ENCODE assay signal across 8 cellular contexts in the genomic region with DNA sequence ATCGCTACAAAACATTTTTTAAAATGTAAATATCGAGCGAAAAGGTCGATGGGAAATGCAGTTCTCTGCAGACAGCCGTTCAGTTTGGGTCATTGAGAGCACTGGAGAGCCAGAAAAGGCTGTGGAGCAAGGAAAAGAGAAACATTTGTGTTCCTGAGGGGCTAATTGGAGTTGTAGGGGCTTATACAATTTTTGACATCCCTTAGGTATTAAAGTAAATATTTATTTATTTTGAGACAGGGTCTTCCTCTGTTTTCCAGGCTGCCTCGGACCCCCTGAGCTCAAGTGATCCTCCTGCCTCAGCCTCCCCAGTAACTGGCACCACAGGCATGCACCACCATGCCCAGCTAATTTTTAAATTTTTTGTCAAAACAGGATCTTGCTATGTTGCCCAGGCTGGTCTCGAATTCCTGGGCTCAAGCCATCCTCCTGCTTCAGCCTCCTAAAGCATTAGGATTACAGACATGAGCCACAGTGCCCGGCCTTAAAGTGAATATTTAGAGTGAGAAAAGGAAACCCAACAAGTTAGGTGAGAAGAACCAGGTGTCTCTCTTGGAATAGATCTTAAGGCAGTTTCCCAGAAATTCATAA. TPM values are rescaled to one million over a fixed set of nuclear protein-coding genes. Genes with fewer than 3 reads are reported as not detected.
A peak's percentile ranks its signal among the peaks of the same experiment; 100 is the strongest.
DNase-seq lines count a peak whose midpoint lies in the region; ATAC-seq, FAIRE-seq and TF ChIP-seq lines count a peak whose summit lies in the region.
"Had no signal": no experiment of that assay in that cellular context is flagged by ENCODE, and none has a peak within 500 bp of the region (broad histone marks: within the 10 kb centered on the region; RNA-seq: fewer than 3 reads in every experiment).

No MANE protein-coding gene starts in this region.

- DNase-seq in OCI-LY7 (ENCODE audit: low spot score), result no peak
- DNase-seq in endothelial cell of umbilical vein (ENCODE audit: low read depth, low spot score), result no peak
- DNase-seq in prostate gland (ENCODE audit: low spot score), result no peak
- no peak for DNase-seq in GM10248 (ENCODE audit: extremely low spot score)

- BruUV-seq in OCI-LY7 (replicated peaks; lab: Mats Ljungman, UMichigan) (no TSS peak), endothelial cell of umbilical vein (replicated peaks; lab: Mats Ljungman, UMichigan) (no TSS peak)

- H2AFZ ChIP-seq in OCI-LY7 (ENCODE audit: low read length) (peak overlapping the region; percentile 94), endothelial cell of umbilical vein (ENCODE audit: low read depth, low read length) (peak overlapping the region; percentile 76)

- POLR2A ChIA-PET in OCI-LY7 (lab: Charles Lee) (no interaction called here), endothelial cell of umbilical vein (lab: Charles Lee) (no interaction called here), GM10248 (lab: Yijun Ruan, JAX) (no interaction called here)

- H3K9me1 ChIP-seq in endothelial cell of umbilical vein (replicated peaks; ENCODE audit: control insufficient read depth, extremely low read depth, insufficient read depth, low read length), result no peaks in the 10 kb centered on the region

- peak overlapping the region; percentile 68 for H3K4me3 ChIP-seq in OCI-LY7 (ENCODE audit: low read depth, low read length, poor library complexity, severe bottlenecking)
- peak overlapping the region in 1 of 3 experiments; percentile 5 for H3K4me3 ChIP-seq in endothelial cell of umbilical vein (replicated peaks in 1 of 3; ENCODE audit: insufficient read depth in 1 of 3, low read depth in 1 of 3, low read length in 3 of 3)
- H3K4me3 ChIP-seq in prostate gland, result peak overlapping the region; percentile 37 to 48

- TF ChIP-seq POLR2A in endothelial cell of umbilical vein (IDR thresholded peaks at IDR 0.05; ENCODE audit: low read depth, low read length), result no peak
- TF ChIP-seq POLR2A in prostate gland (IDR thresholded peaks at IDR 0.05), result no peak

- H3K79me2 ChIP-seq in OCI-LY7 (ENCODE audit: insufficient read depth, low read depth, low read length) (peaks cover 9% of the 10 kb centered on the region; the same call in 1 of the 2 replicates), endothelial cell of umbilical vein (ENCODE audit: control insufficient read depth, insufficient read depth, low read length) (peaks cover 12% of the 10 kb centered on the region)

- H3K9me3 ChIP-seq in OCI-LY7 (ENCODE audit: low read length), result no peaks in the 10 kb centered on the region
- no peaks in the 10 kb centered on the region for H3K9me3 ChIP-seq in endothelial cell of umbilical vein (replicated peaks; ENCODE audit: control insufficient read depth, insufficient read depth, low read length)
- H3K9me3 ChIP-seq in prostate gland, result no peaks in the 10 kb centered on the region

- TF ChIP-seq CTCF in OCI-LY7 (conservative IDR thresholded peaks at IDR 0.05; ENCODE audit: low read length) (no peak), endothelial cell of umbilical vein (IDR thresholded peaks at IDR 0.05; ENCODE audit: extremely low read depth in 1 of 2, insufficient read depth in 1 of 2, low read depth in 1 of 2, low read length in 2 of 2) (no peak), prostate gland (IDR thresholded peaks at IDR 0.05) (no peak), GM10248 (IDR thresholded peaks at IDR 0.05; ENCODE audit: control extremely low read depth, extremely low read depth, low read depth, missing control alignments) (no peak)

- H3K27me3 ChIP-seq in endothelial cell of umbilical vein (ENCODE audit: control insufficient read depth in 2 of 2, insufficient read depth in 2 of 2, low read length in 2 of 2) (no peaks in the 10 kb centered on the region), prostate gland (replicated peaks; ENCODE audit: insufficient read depth) (no peaks in the 10 kb centered on the region)

- H3K36me3 ChIP-seq in OCI-LY7 (ENCODE audit: insufficient read depth, low read length) (no peaks in the 10 kb centered on the region), endothelial cell of umbilical vein (ENCODE audit: control insufficient read depth in 2 of 2, extremely low read depth in 1 of 2, insufficient read depth in 2 of 2, low read length in 2 of 2) (no peaks in the 10 kb centered on the region), prostate gland (no peaks in the 10 kb centered on the region)

- intact Hi-C loops in OCI-LY7 (cut with micrococcal nuclease; ENCODE audit: unreplicated experiment), result loop anchor here (1.0 to 10.0 kb wide), 4 partner anchors 52 to 1102 kb away; a partner anchor contains a TSS
- intact Hi-C loops in endothelial cell of umbilical vein (cut with micrococcal nuclease), result loop anchor here (1.0 to 5.0 kb wide), 5 partner anchors 11 to 419 kb away; a partner anchor contains a TSS
- intact Hi-C loops in prostate gland (cut with DNase I), result loop anchor here (5.0 kb wide), 1 partner anchor 64 kb away; no protein-coding TSS in a partner anchor

- peak; percentile 8 for ATAC-seq in GM21737 (IDR thresholded peaks at IDR 0.05; ENCODE audit: unreplicated experiment)
- no peak for ATAC-seq in HG02884 (IDR thresholded peaks at IDR 0.05; ENCODE audit: unreplicated experiment)
- ATAC-seq in HG03432 (IDR thresholded peaks at IDR 0.05; ENCODE audit: unreplicated experiment), result no peak

- CTCF ChIA-PET in OCI-LY7 (lab: Charles Lee; ENCODE audit: unreplicated experiment), result no interaction called here
- CTCF ChIA-PET in endothelial cell of umbilical vein (lab: Charles Lee), result no interaction called here
- CTCF ChIA-PET in GM10248 (lab: Yijun Ruan, JAX), result no interaction called here

- peaks cover 22% of the 10 kb centered on the region for H3K4me1 ChIP-seq in OCI-LY7 (ENCODE audit: insufficient read depth, low read length, poor library complexity, severe bottlenecking)
- H3K4me1 ChIP-seq in endothelial cell of umbilical vein (ENCODE audit: control insufficient read depth, extremely low read depth, insufficient read depth, low read length), result peaks cover 39% of the 10 kb centered on the region
- no peaks in the 10 kb centered on the region for H3K4me1 ChIP-seq in prostate gland (replicated peaks)

- dilution Hi-C loops in endothelial cell of umbilical vein (cut with MboI; ENCODE audit: extremely low pct_ligation_motif_present, low sequenced_read_pairs), result no loop called here

- no peaks in the 10 kb centered on the region for H3K9me2 ChIP-seq in OCI-LY7 (ENCODE audit: insufficient read depth, low read length)

- peak overlapping the region; percentile 78 for H3K27ac ChIP-seq in OCI-LY7 (ENCODE audit: low read depth, low read length, poor library complexity, severe bottlenecking)
- H3K27ac ChIP-seq in endothelial cell of umbilical vein (ENCODE audit: insufficient read depth, low read depth, low read length), result peak overlapping the region; percentile 47
- peak overlapping the region; percentile 66 to 79 for H3K27ac ChIP-seq in prostate gland

- H3K4me2 ChIP-seq in OCI-LY7 (ENCODE audit: low read length) (peak overlapping the region; percentile 82), endothelial cell of umbilical vein (ENCODE audit: insufficient read depth, low read length) (peak overlapping the region; percentile 19)

- WGBS in prostate gland, result 27% methylated on average over 8 of the region's 8 CpGs

- no peak overlapping the region for H3K9ac ChIP-seq in endothelial cell of umbilical vein (replicated peaks; ENCODE audit: extremely low read depth, insufficient read depth, low read length)

- no peaks in the 10 kb centered on the region for H4K20me1 ChIP-seq in OCI-LY7 (ENCODE audit: insufficient read depth, low read length)
- no peaks in the 10 kb centered on the region for H4K20me1 ChIP-seq in endothelial cell of umbilical vein (replicated peaks; ENCODE audit: control insufficient read depth, extremely low read depth, insufficient read depth, low read length)

- FAIRE-seq in endothelial cell of umbilical vein (lab: Jason Lieb, UNC), result no peak

RNA-seq across cellular contexts. Expression of a gene that starts 0.8 kb away (rescaled TPM):
- total RNA-seq in OCI-LY7 (2014; rRNA removed; shearing (Covaris generic)), result 44.3 and 68.3 TPM in 2 replicates
- total RNA-seq in OCI-LY7 (2022) (59.3 and 64.3 TPM in 2 replicates), endothelial cell of umbilical vein (80.9 and 85.8 TPM in 2 replicates), prostate gland (10 to 100 TPM; 34.7 to 71.9 TPM)
- polyA plus RNA-seq in endothelial cell of umbilical vein, result 249 and 345 TPM in 2 replicates
- polyA plus RNA-seq in endothelial cell of umbilical vein (2011; cell fraction: cytosol; rRNA removed), result 122 and 145 TPM in 2 replicates
- polyA plus RNA-seq in endothelial cell of umbilical vein (2011; cell fraction: nucleus; rRNA removed), result 62.4 and 64.9 TPM in 2 replicates
- polyA plus RNA-seq in endothelial cell of umbilical vein (2012), result 68.0 and 84.8 TPM in 2 replicates
- 64.2 and 72.1 TPM in 2 replicates for polyA minus RNA-seq in endothelial cell of umbilical vein
- polyA minus RNA-seq in endothelial cell of umbilical vein (2011; cell fraction: cytosol; rRNA and poly(A)+ RNA removed), result 40.5 TPM
- 9.9 and 12.1 TPM in 2 replicates for polyA minus RNA-seq in endothelial cell of umbilical vein (2011; cell fraction: nucleus; rRNA and poly(A)+ RNA removed)

RNA-seq across cellular contexts. Expression of a gene that starts 3.1 kb away (rescaled TPM):
- total RNA-seq in OCI-LY7 (2014; rRNA removed; shearing (Covaris generic)), result 1.7 and 1.8 TPM in 2 replicates
- total RNA-seq in OCI-LY7 (2022), result 5.4 and 6.9 TPM in 2 replicates
- total RNA-seq in endothelial cell of umbilical vein, result 8.0 and 11.3 TPM in 2 replicates
- polyA plus RNA-seq in endothelial cell of umbilical vein, result 7.4 and 7.7 TPM in 2 replicates
- polyA plus RNA-seq in endothelial cell of umbilical vein (2011; cell fraction: cytosol; rRNA removed), result 5.3 and 6.1 TPM in 2 replicates
- 4.0 and 4.5 TPM in 2 replicates for polyA plus RNA-seq in endothelial cell of umbilical vein (2011; cell fraction: nucleus; rRNA removed)
- polyA plus RNA-seq in endothelial cell of umbilical vein (2012), result 3.3 and 4.0 TPM in 2 replicates
- 9.5 and 9.9 TPM in 2 replicates for polyA minus RNA-seq in endothelial cell of umbilical vein
- not detected for polyA minus RNA-seq in endothelial cell of umbilical vein (2011; cell fraction: cytosol; rRNA and poly(A)+ RNA removed)
- polyA minus RNA-seq in endothelial cell of umbilical vein (2011; cell fraction: nucleus; rRNA and poly(A)+ RNA removed), result 1.9 and 3.0 TPM in 2 replicates
- total RNA-seq in prostate gland, result 1 to 10 TPM; 5.9 to 7.3 TPM

RNA-seq across cellular contexts. Expression of a gene that starts 12.5 kb away (rescaled TPM):
- total RNA-seq in OCI-LY7 (2014; rRNA removed; shearing (Covaris generic)), result not detected in 2 replicates
- total RNA-seq in OCI-LY7 (2022) (not detected in 2 replicates), endothelial cell of umbilical vein (4.3 and 18.9 TPM in 2 replicates), prostate gland (10 to 100 TPM in 1 of 2 donors, 1 to 10 TPM in 1; 9.7 to 15.5 TPM)
- polyA plus RNA-seq in endothelial cell of umbilical vein, result 34.1 and 54.0 TPM in 2 replicates
- polyA plus RNA-seq in endothelial cell of umbilical vein (2011; cell fraction: cytosol; rRNA removed), result 17.2 and 25.8 TPM in 2 replicates
- polyA plus RNA-seq in endothelial cell of umbilical vein (2011; cell fraction: nucleus; rRNA removed), result 4.3 and 6.0 TPM in 2 replicates
- polyA plus RNA-seq in endothelial cell of umbilical vein (2012), result 22.5 and 28.9 TPM in 2 replicates
- polyA minus RNA-seq in endothelial cell of umbilical vein, result 3.1 and 3.6 TPM in 2 replicates
- 38.8 TPM for polyA minus RNA-seq in endothelial cell of umbilical vein (2011; cell fraction: cytosol; rRNA and poly(A)+ RNA removed)
- polyA minus RNA-seq in endothelial cell of umbilical vein (2011; cell fraction: nucleus; rRNA and poly(A)+ RNA removed), result 2.6 TPM in 1 of 2 replicates, not detected in the other
- total RNA-seq: activated CD8-positive, alpha-beta memory T cell treated with anti-CD3 and anti-CD28 coated beads for 36 hours had no signal

RNA-seq across cellular contexts. Expression of a gene that starts 19.1 kb away (rescaled TPM):
- total RNA-seq in OCI-LY7 (2014; rRNA removed; shearing (Covaris generic)), result 1.9 and 4.3 TPM in 2 replicates
- total RNA-seq in OCI-LY7 (2022), result 8.3 and 9.4 TPM in 2 replicates
- 2.2 and 4.2 TPM in 2 replicates for total RNA-seq in endothelial cell of umbilical vein
- 0.77 and 0.81 TPM in 2 replicates for polyA plus RNA-seq in endothelial cell of umbilical vein
- polyA plus RNA-seq in endothelial cell of umbilical vein (2011; cell fraction: cytosol; rRNA removed), result 0.42 and 0.44 TPM in 2 replicates
- polyA plus RNA-seq in endothelial cell of umbilical vein (2011; cell fraction: nucleus; rRNA removed), result 2.0 and 2.3 TPM in 2 replicates
- 0.60 and 0.64 TPM in 2 replicates for polyA plus RNA-seq in endothelial cell of umbilical vein (2012)
- 2.7 and 3.5 TPM in 2 replicates for polyA minus RNA-seq in endothelial cell of umbilical vein
- polyA minus RNA-seq in endothelial cell of umbilical vein (2011; cell fraction: cytosol; rRNA and poly(A)+ RNA removed), result not detected
- 2.6 and 3.1 TPM in 2 replicates for polyA minus RNA-seq in endothelial cell of umbilical vein (2011; cell fraction: nucleus; rRNA and poly(A)+ RNA removed)
- 10 to 100 TPM; 10.7 to 20.6 TPM for total RNA-seq in prostate gland

RNA-seq across cellular contexts. Expression of a gene that starts 52.2 kb away (rescaled TPM):
- total RNA-seq in OCI-LY7 (2014; rRNA removed; shearing (Covaris generic)), result 36.7 and 59.5 TPM in 2 replicates
- total RNA-seq in OCI-LY7 (2022) (77.2 and 82.2 TPM in 2 replicates), endothelial cell of umbilical vein (20.1 and 46.6 TPM in 2 replicates), prostate gland (100 to 1,000 TPM; 349 to 932 TPM)
- polyA plus RNA-seq in endothelial cell of umbilical vein, result 23.9 and 28.9 TPM in 2 replicates
- polyA plus RNA-seq in endothelial cell of umbilical vein (2011; cell fraction: cytosol; rRNA removed), result 14.4 and 20.2 TPM in 2 replicates
- 6.2 and 9.5 TPM in 2 replicates for polyA plus RNA-seq in endothelial cell of umbilical vein (2011; cell fraction: nucleus; rRNA removed)
- 1.2 and 2.5 TPM in 2 replicates for polyA plus RNA-seq in endothelial cell of umbilical vein (2012)
- polyA minus RNA-seq in endothelial cell of umbilical vein, result 9.6 and 13.0 TPM in 2 replicates
- 4.6 TPM for polyA minus RNA-seq in endothelial cell of umbilical vein (2011; cell fraction: cytosol; rRNA and poly(A)+ RNA removed)
- polyA minus RNA-seq in endothelial cell of umbilical vein (2011; cell fraction: nucleus; rRNA and poly(A)+ RNA removed), result 1.3 and 2.5 TPM in 2 replicates
